ENCODE assay signal across 15 cellular contexts in the genomic region with DNA sequence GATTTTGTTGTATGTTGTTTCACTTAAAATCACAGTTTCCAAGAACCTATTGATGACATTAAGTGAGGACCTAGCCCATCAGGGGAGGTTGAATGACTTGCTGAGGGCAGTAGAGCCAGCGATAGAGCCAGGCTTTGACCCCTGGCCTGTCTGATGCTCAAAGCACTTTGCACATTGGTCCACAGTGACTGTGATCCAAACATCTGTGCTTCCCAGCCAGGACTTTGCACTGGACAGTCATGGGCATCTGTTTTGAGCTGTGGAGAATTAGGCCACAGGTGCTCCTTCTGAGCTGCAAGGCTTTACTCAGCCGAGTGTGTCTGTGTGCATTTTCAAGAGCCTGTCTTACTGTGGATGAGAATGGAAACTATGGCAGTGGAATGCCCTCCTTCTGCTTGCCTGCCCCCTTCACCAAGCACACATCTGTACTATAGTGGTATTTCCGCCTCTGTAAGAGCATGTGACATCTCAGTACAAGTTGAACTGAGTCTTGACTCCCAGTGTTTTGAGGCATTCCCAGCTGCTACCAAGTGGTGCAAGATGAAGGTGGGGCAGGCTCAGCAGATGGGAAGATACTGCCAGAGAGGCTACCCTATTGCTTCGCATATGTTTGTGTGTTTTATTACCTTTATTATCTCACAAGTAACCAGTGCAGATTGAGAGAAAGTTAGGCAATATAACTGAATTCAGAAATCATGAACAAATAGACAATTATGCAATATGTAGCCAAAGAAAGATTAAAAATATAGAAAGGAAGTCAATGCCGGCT.
"Had no signal": no experiment of that assay in that cellular context is flagged by ENCODE, and none has a peak within 500 bp of the region (broad histone marks: within the 10 kb centered on the region; RNA-seq: fewer than 3 reads in every experiment).

No MANE protein-coding gene starts in this region.

- H3K4me3 ChIP-seq: cardiac muscle cell, lung, prostate gland, tibial nerve had no signal

- H3K36me3 Mint-ChIP-seq: naive thymus-derived CD8-positive, alpha-beta T cell; stimulated activated naive B cell treated with anti-CD40 and anti-IgM and Interleukin-4, amounts not matched to agents 10 μg/mL and 1 μg/mL and 100 μg/mL, for 72 hours had no signal

- DNase-seq: activated CD4-positive, alpha-beta memory T cell treated with anti-CD3 and anti-CD28 coated beads, Interleukin-2, amount 10 ng/mL, durations not matched to agents 7 days and 5 days; activated CD8-positive, alpha-beta memory T cell treated with anti-CD3 and anti-CD28 coated beads, Interleukin-2, amount 50 U/mL, for 48 hours; effector CD4-positive, alpha-beta T cell; kidney glomerular epithelial cell; naive thymus-derived CD8-positive, alpha-beta T cell; occipital lobe; stimulated activated CD4-positive, alpha-beta T cell treated with anti-CD3 and anti-CD28 coated beads, Interleukin-2, amount 100 ng/mL, for 24 hours; stimulated activated naive B cell treated with anti-CD40 and anti-IgM and Interleukin-4, amounts not matched to agents 10 μg/mL and 1 μg/mL and 100 μg/mL, for 72 hours; T1000 had no signal

- ATAC-seq: naive thymus-derived CD8-positive, alpha-beta T cell; sciatic nerve; stimulated activated naive B cell treated with anti-CD40 and anti-IgM and Interleukin-4, amounts not matched to agents 10 μg/mL and 1 μg/mL and 100 μg/mL, for 72 hours had no signal

- H3K36me3 ChIP-seq: cardiac muscle cell, prostate gland, tibial nerve had no signal

- H3K27me3 Mint-ChIP-seq: naive thymus-derived CD8-positive, alpha-beta T cell had no signal

- H3K27me3 ChIP-seq: cardiac muscle cell, tibial nerve had no signal

- H3K4me3 Mint-ChIP-seq: activated CD4-positive, alpha-beta memory T cell treated with anti-CD3 and anti-CD28 coated beads, Interleukin-2, amount 10 ng/mL, durations not matched to agents 7 days and 5 days; naive thymus-derived CD8-positive, alpha-beta T cell; stimulated activated naive B cell treated with anti-CD40 and anti-IgM and Interleukin-4, amounts not matched to agents 10 μg/mL and 1 μg/mL and 100 μg/mL, for 72 hours had no signal

- H3K4me1 ChIP-seq: prostate gland, tibial nerve had no signal

- H3K27ac Mint-ChIP-seq: activated CD4-positive, alpha-beta memory T cell treated with anti-CD3 and anti-CD28 coated beads, Interleukin-2, amount 10 ng/mL, durations not matched to agents 7 days and 5 days; stimulated activated naive B cell treated with anti-CD40 and anti-IgM and Interleukin-4, amounts not matched to agents 10 μg/mL and 1 μg/mL and 100 μg/mL, for 72 hours had no signal

- H3K9me3 Mint-ChIP-seq: activated CD4-positive, alpha-beta memory T cell treated with anti-CD3 and anti-CD28 coated beads, Interleukin-2, amount 10 ng/mL, durations not matched to agents 7 days and 5 days; naive thymus-derived CD8-positive, alpha-beta T cell; stimulated activated naive B cell treated with anti-CD40 and anti-IgM and Interleukin-4, amounts not matched to agents 10 μg/mL and 1 μg/mL and 100 μg/mL, for 72 hours had no signal

- H3K27ac ChIP-seq: cardiac muscle cell, prostate gland, tibial nerve, VCaP had no signal

- H3K9me3 ChIP-seq: prostate gland, tibial nerve had no signal
